ENCODE assay signal across 19 cellular contexts in genomic region chr3:59698091-59698490, GRCh38.
DNase-seq lines count a peak whose midpoint lies in the region; ATAC-seq and TF ChIP-seq lines count a peak whose summit lies in the region.
"Had no signal": no experiment of that assay in that cellular context is flagged by ENCODE, and none has a peak within 500 bp of the region (broad histone marks: within the 10 kb centered on the region; RNA-seq: fewer than 3 reads in every experiment).

No MANE protein-coding gene starts in this region.

- no peaks in the 10 kb centered on the region for H3K27me3 ChIP-seq in SK-N-SH (ENCODE audit: insufficient read depth)
- H3K27me3 ChIP-seq in neuronal stem cell (ENCODE audit: control insufficient read depth in 3 of 3, insufficient read depth in 3 of 3, low read depth in 1 of 3, low read length in 3 of 3) = no peaks in the 10 kb centered on the region
- no peaks in the 10 kb centered on the region; the same call in 1 of the 2 replicates for H3K27me3 ChIP-seq in Caco-2 (replicated peaks; ENCODE audit: control insufficient read depth, insufficient read depth, low read length)
- no peaks in the 10 kb centered on the region for H3K27me3 ChIP-seq in HAP-1 (ENCODE audit: low read depth)
- H3K27me3 ChIP-seq: BLaER1 treated with 17β-estradiol and CSF1 and Interleukin-3, amounts not matched to agents 10 nM and 100 nM had no signal

- H3K4me3 ChIP-seq in SK-N-SH (ENCODE audit: low read depth in 2 of 2, low read length in 1 of 2) = no peak overlapping the region
- no peak overlapping the region for H3K4me3 ChIP-seq in neuronal stem cell (ENCODE audit: low read length in 2 of 2)
- H3K4me3 ChIP-seq in Caco-2 (ENCODE audit: low read depth, low read length) = no peak overlapping the region
- H3K4me3 ChIP-seq in HAP-1 = no peak overlapping the region
- H3K4me3 ChIP-seq: BLaER1 treated with 17β-estradiol and CSF1 and Interleukin-3, amounts not matched to agents 10 nM and 100 nM; GM23338 had no signal

- DNase-seq in SK-N-SH = peak; percentile 9
- DNase-seq in NCI-H69 (lab: John Stamatoyannopoulos, UW) = peak; percentile 43
- DNase-seq in neuronal stem cell (ENCODE audit: low spot score) = no peak
- DNase-seq in Caco-2 = no peak
- DNase-seq in HAP-1 (ENCODE audit: low spot score in 2 of 2) = no peak
- DNase-seq: 8988T; CD8-positive, alpha-beta T cell; DMS 273 treated with DMSO at 0.1 percent for 48 hours; DMS53; DND-41; EL; HFFc6 had no signal

- no peak overlapping the region for H3K27ac ChIP-seq in SK-N-SH (ENCODE audit: low read depth in 2 of 2, low read length in 1 of 2)
- no peak overlapping the region for H3K27ac ChIP-seq in neuronal stem cell (replicated peaks; ENCODE audit: low read length)
- H3K27ac ChIP-seq: BLaER1 treated with 17β-estradiol and CSF1 and Interleukin-3, amounts not matched to agents 10 nM and 100 nM; HL-60 had no signal

- H3K9ac ChIP-seq in SK-N-SH (no peak overlapping the region), neuronal stem cell (ENCODE audit: low read depth, low read length, poor library complexity) (no peak overlapping the region)
- H3K9ac ChIP-seq: BLaER1 treated with 17β-estradiol and CSF1 and Interleukin-3, amounts not matched to agents 10 nM and 100 nM had no signal

- H2BK15ac ChIP-seq in neuronal stem cell (ENCODE audit: low read length) = no peak overlapping the region

- no peaks in the 10 kb centered on the region for H3K9me3 Mint-ChIP-seq in Caco-2 (ENCODE audit: unreplicated experiment)
- H3K9me3 Mint-ChIP-seq: CD8-positive, alpha-beta T cell; GM23338 had no signal

- no peaks in the 10 kb centered on the region for H3K4me1 Mint-ChIP-seq in Caco-2 (ENCODE audit: low read depth, unreplicated experiment)
- H3K4me1 Mint-ChIP-seq: B cell, GM23338 had no signal

- H3K27ac Mint-ChIP-seq in Caco-2 (ENCODE audit: unreplicated experiment) = no peak overlapping the region
- H3K27ac Mint-ChIP-seq: B cell; CD8-positive, alpha-beta T cell; GM23338; HFFc6 had no signal

- no peaks in the 10 kb centered on the region for H3K79me2 ChIP-seq in SK-N-SH (ENCODE audit: insufficient read depth)

- 19% methylated on average over 3 of the region's 3 CpGs for WGBS in SK-N-SH (ENCODE audit: low lambda C conversion rate)
- no CpG with 5 or more reads among the region's 3 CpGs for WGBS in neuronal stem cell (ENCODE audit: extremely low coverage in 2 of 2, insufficient read length in 2 of 2, insufficient replicate concordance in 1 of 2), 2 donors

- peaks cover 0 to 7% of the 10 kb centered on the region in 2 experiments; a peak in 1 of 4 replicates for H3K4me1 ChIP-seq in SK-N-SH (ENCODE audit: control insufficient read depth in 1 of 2, insufficient read depth in 2 of 2, low read depth in 1 of 2, low read length in 1 of 2)
- H3K4me1 ChIP-seq in neuronal stem cell (ENCODE audit: control insufficient read depth in 2 of 2, insufficient read depth in 1 of 2, low read depth in 1 of 2, low read length in 2 of 2) = no peaks in the 10 kb centered on the region
- no peaks in the 10 kb centered on the region for H3K4me1 ChIP-seq in Caco-2
- no peaks in the 10 kb centered on the region for H3K4me1 ChIP-seq in HAP-1
- H3K4me1 ChIP-seq: BLaER1 treated with 17β-estradiol and CSF1 and Interleukin-3, amounts not matched to agents 10 nM and 100 nM had no signal

- no peaks in the 10 kb centered on the region for H4K20me1 ChIP-seq in SK-N-SH (ENCODE audit: insufficient read depth)
- H4K20me1 ChIP-seq: BLaER1 treated with 17β-estradiol and CSF1 and Interleukin-3, amounts not matched to agents 10 nM and 100 nM had no signal

- H3K4me3 Mint-ChIP-seq in Caco-2 (ENCODE audit: unreplicated experiment) = no peak overlapping the region
- H3K4me3 Mint-ChIP-seq: B cell; CD8-positive, alpha-beta T cell; GM23338; HFFc6 had no signal

- H3K18ac ChIP-seq in neuronal stem cell (ENCODE audit: low read length) = peak overlapping the region; percentile 32

- H2AFZ ChIP-seq in SK-N-SH (ENCODE audit: low read depth) (no peak overlapping the region), neuronal stem cell (ENCODE audit: low read length) (no peak overlapping the region)
- H2AFZ ChIP-seq: GM23338 had no signal

- no TSS peak for BruUV-seq in Caco-2 (replicated peaks; lab: Mats Ljungman, UMichigan)

- POLR2A ChIA-PET in SK-N-SH (lab: Yijun Ruan, JAX) = no interaction called here
- POLR2A ChIA-PET in Caco-2 (lab: Charles Lee) = no interaction called here

- no peak overlapping the region for H3K4ac ChIP-seq in neuronal stem cell (ENCODE audit: low read length)

- H2BK12ac ChIP-seq in neuronal stem cell (ENCODE audit: low read length) = no peak overlapping the region

- H3K36me3 ChIP-seq in SK-N-SH (replicated peaks in 1 of 2; ENCODE audit: control insufficient read depth in 1 of 2, insufficient read depth in 2 of 2, low read length in 1 of 2) (no peaks in the 10 kb centered on the region), neuronal stem cell (replicated peaks in 1 of 2; ENCODE audit: control insufficient read depth in 2 of 2, insufficient read depth in 2 of 2, low read length in 2 of 2) (no peaks in the 10 kb centered on the region), Caco-2 (ENCODE audit: control insufficient read depth, insufficient read depth, low read length) (no peaks in the 10 kb centered on the region), HAP-1 (replicated peaks) (no peaks in the 10 kb centered on the region)
- H3K36me3 ChIP-seq: BLaER1 treated with 17β-estradiol and CSF1 and Interleukin-3, amounts not matched to agents 10 nM and 100 nM had no signal

- no peak for TF ChIP-seq RAD21 in SK-N-SH (IDR thresholded peaks at IDR 0.05; ENCODE audit: low read length)

- CTCF ChIA-PET in SK-N-SH (lab: Yijun Ruan, JAX) = no interaction called here
- CTCF ChIA-PET in Caco-2 (lab: Charles Lee) = no interaction called here

- H3K9me3 ChIP-seq in SK-N-SH = no peaks in the 10 kb centered on the region
- H3K9me3 ChIP-seq in neuronal stem cell (replicated peaks in 1 of 2; ENCODE audit: control insufficient read depth in 2 of 2, insufficient read depth in 1 of 2, low read depth in 1 of 2, low read length in 2 of 2) = peaks cover 0 to 2% of the 10 kb centered on the region in 2 donors
- no peaks in the 10 kb centered on the region for H3K9me3 ChIP-seq in Caco-2
- H3K9me3 ChIP-seq in HAP-1 = no peaks in the 10 kb centered on the region

- H3K4me2 ChIP-seq in SK-N-SH = no peak overlapping the region
- no peak overlapping the region for H3K4me2 ChIP-seq in neuronal stem cell (ENCODE audit: insufficient read depth, low read length, poor library complexity, severe bottlenecking)
- H3K4me2 ChIP-seq: BLaER1 treated with 17β-estradiol and CSF1 and Interleukin-3, amounts not matched to agents 10 nM and 100 nM; GM23338 had no signal

- intact Hi-C loops in Caco-2 (cut with micrococcal nuclease; ENCODE audit: unreplicated experiment) = no loop called here

- H3F3A ChIP-seq in SK-N-SH (replicated peaks; ENCODE audit: insufficient read depth) = no peaks in the 10 kb centered on the region

- no peak overlapping the region for H2AK5ac ChIP-seq in neuronal stem cell (ENCODE audit: low read depth, low read length)

- peaks cover 2% of the 10 kb centered on the region for H3K27me3 Mint-ChIP-seq in Caco-2 (ENCODE audit: insufficient read depth, unreplicated experiment)
- H3K27me3 Mint-ChIP-seq: B cell had no signal

- no peak overlapping the region for H4K8ac ChIP-seq in neuronal stem cell (ENCODE audit: low read depth, low read length)

- no peak overlapping the region for H3K23ac ChIP-seq in neuronal stem cell (ENCODE audit: low read depth, low read length, poor library complexity)

- in situ Hi-C loops in HAP-1 (cut with MboI; ENCODE audit: low sequenced_read_pairs) = no loop called here

- H4K91ac ChIP-seq in neuronal stem cell (ENCODE audit: low read depth, low read length, poor library complexity) = no peak overlapping the region

- no peak overlapping the region for H2BK5ac ChIP-seq in neuronal stem cell (ENCODE audit: low read length)

- no peaks in the 10 kb centered on the region for H3K9me2 ChIP-seq in SK-N-SH

- TF ChIP-seq EP300 in SK-N-SH (IDR thresholded peaks at IDR 0.05; ENCODE audit: borderline replicate concordance in 1 of 2, low read depth in 1 of 2, low read length in 1 of 2) = no peak

- no peaks in the 10 kb centered on the region for H3K36me3 Mint-ChIP-seq in Caco-2 (ENCODE audit: insufficient read depth, unreplicated experiment)
- H3K36me3 Mint-ChIP-seq: CD8-positive, alpha-beta T cell had no signal

- H3K79me1 ChIP-seq in neuronal stem cell (ENCODE audit: low read depth, low read length) = no peaks in the 10 kb centered on the region

- ATAC-seq in SK-N-SH treated with all-trans-retinoic acid at 6 μM for 48 hours = no peak
- ATAC-seq in GM18502 (IDR thresholded peaks at IDR 0.05; ENCODE audit: poor library complexity, unreplicated experiment) = no peak
- ATAC-seq: CD8-positive, alpha-beta T cell; GM23338; HCT116 had no signal

- H3K14ac ChIP-seq in neuronal stem cell (ENCODE audit: low read length) = no peak overlapping the region

- TF ChIP-seq CTCF in SK-N-SH (IDR thresholded peaks at IDR 0.05) = no peak
- TF ChIP-seq CTCF in Caco-2 (IDR thresholded peaks at IDR 0.05; ENCODE audit: insufficient read depth in 1 of 2, low read depth in 1 of 2, low read length in 1 of 2, severe bottlenecking in 1 of 2, unreplicated experiment in 1 of 2) = no peak

- H2BK120ac ChIP-seq in neuronal stem cell (ENCODE audit: low read depth, low read length) = no peak overlapping the region

TF ChIP-seq in SK-N-SH, 30 proteins besides CTCF, POLR2A, EP300 and RAD21:
- TF ChIP-seq CHD2 (IDR thresholded peaks at IDR 0.05; ENCODE audit: low read length, partially characterized antibody) (no peak), GATA2 (CRISPR knock-in tag; IDR thresholded peaks at IDR 0.05) (peak; percentile 40; the same call in 1 of the 2 replicates), RXRA (IDR thresholded peaks at IDR 0.05; ENCODE audit: borderline replicate concordance, low read depth) (no peak)

TF ChIP-seq in SK-N-SH treated with all-trans-retinoic acid at 6 μM for 48 hours, 23 proteins besides CTCF, POLR2A, EP300 and RAD21 (continues in another document):
- TF ChIP-seq CSDC2 (CRISPR knock-in tag; IDR thresholded peaks at IDR 0.05) = no peak
- TF ChIP-seq BACH2 (CRISPR knock-in tag; IDR thresholded peaks at IDR 0.05; ENCODE audit: borderline replicate concordance) = no peak
- TF ChIP-seq POU6F1 (CRISPR knock-in tag; IDR thresholded peaks at IDR 0.05; ENCODE audit: borderline replicate concordance, low read depth) = no peak

Comparison
In these comparisons a context has a peak if more than half of its experiments do, and no peak if none do; other contexts are left out.
1. DNase-seq: peak in SK-N-SH (single experiment) and NCI-H69 (single experiment); none in neuronal stem cell (single experiment), Caco-2 (0 of 2) and HAP-1 (0 of 2).